Comparison of ENCODE assay signal across 14 cellular contexts in genomic region chr17:60372790-60373483, GRCh38. TPM values are rescaled to one million over a fixed set of nuclear protein-coding genes. Genes with fewer than 3 reads are reported as not detected.
A peak's percentile ranks its signal among the peaks of the same experiment; 100 is the strongest.
DNase-seq lines count a peak whose midpoint lies in the region; ATAC-seq and TF ChIP-seq lines count a peak whose summit lies in the region.
"Had no signal": no experiment of that assay in that cellular context is flagged by ENCODE, and none has a peak within 500 bp of the region (broad histone marks: within the 10 kb centered on the region; RNA-seq: fewer than 3 reads in every experiment).

No MANE protein-coding gene starts in this region.

- TF ChIP-seq CTCF in CD14-positive monocyte (IDR thresholded peaks at IDR 0.05) (no peak), left lung (IDR thresholded peaks at IDR 0.05) (no peak)

- peaks cover 0 to 3% of the 10 kb centered on the region in 2 donors for H3K36me3 ChIP-seq in left lung

- peak overlapping the region in 1 of 2 donors; percentile 66 for H3K27ac ChIP-seq in left lung
- H3K27ac ChIP-seq: parathyroid adenoma had no signal

- peaks cover 13 to 22% of the 10 kb centered on the region in 2 donors for H3K36me3 Mint-ChIP-seq in CD14-positive monocyte
- H3K36me3 Mint-ChIP-seq in T-helper 2 cell treated with Interferon-gamma antibody and Interleukin-4, amounts not matched to agents 5 μg/mL and 100 μg/mL, for 36 hours (ENCODE audit: low read depth), result peaks cover 9% of the 10 kb centered on the region

- no peaks in the 10 kb centered on the region for H3K9me3 ChIP-seq in left lung

- H3K4me3 Mint-ChIP-seq in CD14-positive monocyte, result no peak overlapping the region
- no peak overlapping the region for H3K4me3 Mint-ChIP-seq in T-helper 2 cell treated with Interferon-gamma antibody and Interleukin-4, amounts not matched to agents 5 μg/mL and 100 μg/mL, for 36 hours
- H3K4me3 Mint-ChIP-seq: effector memory CD8-positive, alpha-beta T cell had no signal

- ATAC-seq in left lung, result peak; percentile 79
- ATAC-seq: effector memory CD8-positive, alpha-beta T cell had no signal

- peak overlapping the region; percentile 47 to 91 (median 80) for H3K27ac Mint-ChIP-seq in CD14-positive monocyte
- H3K27ac Mint-ChIP-seq in T-helper 2 cell treated with Interferon-gamma antibody and Interleukin-4, amounts not matched to agents 5 μg/mL and 100 μg/mL, for 36 hours, result no peak overlapping the region

- peaks cover 3 to 25% of the 10 kb centered on the region in 2 donors for H3K4me1 ChIP-seq in left lung

- H3K27me3 Mint-ChIP-seq in CD14-positive monocyte (ENCODE audit: low read depth in 3 of 3), result peaks cover 0 to 2% (median 0%) of the 10 kb centered on the region in 3 donors
- H3K27me3 Mint-ChIP-seq in T-helper 2 cell treated with Interferon-gamma antibody and Interleukin-4, amounts not matched to agents 5 μg/mL and 100 μg/mL, for 36 hours (ENCODE audit: low read depth), result no peaks in the 10 kb centered on the region
- H3K27me3 Mint-ChIP-seq: effector memory CD8-positive, alpha-beta T cell had no signal

- H3K9me3 Mint-ChIP-seq in CD14-positive monocyte, result no peaks in the 10 kb centered on the region
- no peaks in the 10 kb centered on the region for H3K9me3 Mint-ChIP-seq in T-helper 2 cell treated with Interferon-gamma antibody and Interleukin-4, amounts not matched to agents 5 μg/mL and 100 μg/mL, for 36 hours
- H3K9me3 Mint-ChIP-seq: effector memory CD8-positive, alpha-beta T cell had no signal

- DNase-seq in CD14-positive monocyte (ENCODE audit: low spot score), result no peak
- DNase-seq in HPDE6-E6E7 (ENCODE audit: extremely low spot score), result peak; percentile 56
- DNase-seq in amniotic epithelial cell (ENCODE audit: low read depth), result peak; percentile 86
- no peak for DNase-seq in left lung
- no peak for DNase-seq in HT-29 (ENCODE audit: low spot score)
- no peak for DNase-seq in nucleus accumbens (lab: John Stamatoyannopoulos, UW)
- no peak for DNase-seq in T-helper 2 cell treated with Interferon-gamma antibody and Interleukin-4, amounts not matched to agents 5 μg/mL and 100 μg/mL, for 36 hours (ENCODE audit: low spot score)
- DNase-seq in globus pallidus (ENCODE audit: low spot score), result no peak
- DNase-seq: activated gamma-delta T cell treated with Interleukin-2 at 50 U/mL for 16 hours; effector memory CD8-positive, alpha-beta T cell; KBM-7; left cardiac atrium; NCI-H446 had no signal

- intact Hi-C loops in CD14-positive monocyte (cut with micrococcal nuclease), result loop anchor here in 1 of 2 donors (10.0 kb wide), 1 partner anchor 58 kb away; no protein-coding TSS in a partner anchor
- intact Hi-C loops in left lung (cut with DNase I), result no loop called here

- H3K4me3 ChIP-seq in left lung, result no peak overlapping the region

- H3K4me1 Mint-ChIP-seq in CD14-positive monocyte, result peaks cover 44% of the 10 kb centered on the region
- H3K4me1 Mint-ChIP-seq in T-helper 2 cell treated with Interferon-gamma antibody and Interleukin-4, amounts not matched to agents 5 μg/mL and 100 μg/mL, for 36 hours (ENCODE audit: low read depth), result peaks cover 16% of the 10 kb centered on the region

- no peaks in the 10 kb centered on the region for H3K27me3 ChIP-seq in left lung

RNA-seq across cellular contexts. Expression of gene USP32, which starts 19.0 kb away (rescaled TPM):
- polyA plus RNA-seq in CD14-positive monocyte, result 10 to 100 TPM; 10.1 to 16.6 TPM
- 10 to 100 TPM; 52.7 to 73.2 TPM for total RNA-seq in left lung
- total RNA-seq in HT-29 (2014; rRNA removed; shearing (Covaris generic)), result 19.9 and 24.6 TPM in 2 replicates

RNA-seq across cellular contexts. Expression of gene CHCT1, which starts 49.4 kb away (rescaled TPM):
- not detected for polyA plus RNA-seq in CD14-positive monocyte
- not detected for total RNA-seq in left lung
- not detected in 2 replicates for total RNA-seq in HT-29 (2014; rRNA removed; shearing (Covaris generic))
- total RNA-seq: left cardiac atrium had no signal

Comparison
In these comparisons a context has a peak if more than half of its experiments do, and no peak if none do; other contexts are left out.
1. DNase-seq: peak in HPDE6-E6E7 (single experiment) and amniotic epithelial cell (single experiment); none in CD14-positive monocyte (single experiment), left lung (0 of 2), HT-29 (single experiment), nucleus accumbens (0 of 56), T-helper 2 cell treated with Interferon-gamma antibody and Interleukin-4, amounts not matched to agents 5 μg/mL and 100 μg/mL, for 36 hours (single experiment) and globus pallidus (single experiment).